In genomic region chr16:30762991-30763725, GRCh38 we compare ENCODE assay signal across 9 cellular contexts. TPM values are rescaled to one million over a fixed set of nuclear protein-coding genes. Genes with fewer than 3 reads are reported as not detected.
DNase-seq lines count a peak whose midpoint lies in the region; FAIRE-seq and TF ChIP-seq lines count a peak whose summit lies in the region.
"Had no signal": no experiment of that assay in that cellular context is flagged by ENCODE, and none has a peak within 500 bp of the region (broad histone marks: within the 10 kb centered on the region; RNA-seq: fewer than 3 reads in every experiment).

No MANE protein-coding gene starts in this region.

- FAIRE-seq in H54 (lab: Jason Lieb, UNC): no peak

- H3K9me3 Mint-ChIP-seq in CD4-positive, alpha-beta memory T cell: peaks cover 0 to 2% (median 0%) of the 10 kb centered on the region in 8 donors
- no peaks in the 10 kb centered on the region for H3K9me3 Mint-ChIP-seq in endothelial cell (ENCODE audit: unreplicated experiment)

- intact Hi-C loops in CD4-positive, alpha-beta memory T cell (cut with micrococcal nuclease): loop anchor here (1.0 kb wide), 6 partner anchors 15 to 311 kb away; partner anchors contain the start of genes FBRS, FBXL19, PHKG2 and ZNF646

- H3K27ac Mint-ChIP-seq in CD4-positive, alpha-beta memory T cell: peak overlapping the region; percentile 94 to 97 (median 96)
- peak overlapping the region; percentile 93 for H3K27ac Mint-ChIP-seq in endothelial cell (ENCODE audit: unreplicated experiment)

- H3K27me3 Mint-ChIP-seq in CD4-positive, alpha-beta memory T cell: no peaks in the 10 kb centered on the region
- peaks cover 19% of the 10 kb centered on the region for H3K27me3 Mint-ChIP-seq in endothelial cell (ENCODE audit: unreplicated experiment)

- TF ChIP-seq CTCF in OCI-LY3 (IDR thresholded peaks at IDR 0.05; ENCODE audit: low read depth, low read length) (no peak), endothelial cell (IDR thresholded peaks at IDR 0.05; ENCODE audit: unreplicated experiment) (no peak)

- H3K4me3 ChIP-seq in CD4-positive, alpha-beta memory T cell (ENCODE audit: low read length in 2 of 2): peak overlapping the region; percentile 73 to 97
- peak overlapping the region; percentile 81 for H3K4me3 ChIP-seq in OCI-LY3 (ENCODE audit: low read length)
- H3K4me3 ChIP-seq in neuron (ENCODE audit: low read length): peak overlapping the region; percentile 90

- peak overlapping the region; percentile 78 for H3K4me2 ChIP-seq in OCI-LY3 (ENCODE audit: low read length)

- peaks cover 30% of the 10 kb centered on the region for H3K4me1 ChIP-seq in CD4-positive, alpha-beta memory T cell (ENCODE audit: insufficient read depth, low read length)
- H3K4me1 ChIP-seq in OCI-LY3 (ENCODE audit: low read length): peaks cover 17% of the 10 kb centered on the region
- H3K4me1 ChIP-seq in neuron (ENCODE audit: insufficient read depth, low read length): peaks cover 24% of the 10 kb centered on the region

- H2AFZ ChIP-seq in OCI-LY3 (ENCODE audit: low read depth, low read length) (no peak overlapping the region), neuron (ENCODE audit: low read depth, low read length) (no peak overlapping the region)

- CTCF ChIA-PET in CD4-positive, alpha-beta memory T cell (lab: Charles Lee; ENCODE audit: partially characterized antibody): interaction anchor here (0.9 to 1.2 kb wide), 3 partner anchors 12 to 51 kb away, joined by 3 to 5 read pairs (median 3); no protein-coding TSS in a partner anchor

- H3K27me3 ChIP-seq in CD4-positive, alpha-beta memory T cell (ENCODE audit: insufficient read depth, low read length): no peaks in the 10 kb centered on the region
- H3K27me3 ChIP-seq in OCI-LY3 (ENCODE audit: low read depth, low read length) (no peaks in the 10 kb centered on the region), neuron (ENCODE audit: insufficient read depth, low read length) (no peaks in the 10 kb centered on the region)

- peak overlapping the region; percentile 71 for H3K27ac ChIP-seq in CD4-positive, alpha-beta memory T cell (ENCODE audit: low read depth, low read length)
- H3K27ac ChIP-seq in OCI-LY3 (ENCODE audit: low read length): no peak overlapping the region

- H3K4me3 Mint-ChIP-seq in CD4-positive, alpha-beta memory T cell: peak overlapping the region; percentile 94 to 98 (median 97)
- peak overlapping the region; percentile 95 for H3K4me3 Mint-ChIP-seq in endothelial cell (ENCODE audit: unreplicated experiment)

- no peaks in the 10 kb centered on the region for H3K9me3 ChIP-seq in CD4-positive, alpha-beta memory T cell (ENCODE audit: control insufficient read depth in 1 of 2, low read length in 2 of 2)
- no peaks in the 10 kb centered on the region for H3K9me3 ChIP-seq in OCI-LY3 (ENCODE audit: insufficient read depth, low read length)
- H3K9me3 ChIP-seq in neuron (ENCODE audit: low read length): no peaks in the 10 kb centered on the region

- H3K36me3 Mint-ChIP-seq in CD4-positive, alpha-beta memory T cell: peaks cover 26 to 64% of the 10 kb centered on the region in 2 donors
- H3K36me3 Mint-ChIP-seq in endothelial cell (ENCODE audit: low read depth, unreplicated experiment): peaks cover 49% of the 10 kb centered on the region

- no peak for TF ChIP-seq POLR2A in H54 (IDR thresholded peaks at IDR 0.05; ENCODE audit: low read depth, low read length)

- POLR2A ChIA-PET in CD4-positive, alpha-beta memory T cell (lab: Charles Lee; ENCODE audit: partially characterized antibody): interaction anchor here (0.5 to 3.8 kb wide), 4 partner anchors 11 to 311 kb away, joined by 3 to 19 read pairs (median 8); partner anchors contain the start of genes PHKG2, ZNF646 and ZNF668

- peaks cover 12 to 38% (median 27%) of the 10 kb centered on the region in 4 donors for H3K4me1 Mint-ChIP-seq in CD4-positive, alpha-beta memory T cell
- H3K4me1 Mint-ChIP-seq in endothelial cell (ENCODE audit: unreplicated experiment): peaks cover 21% of the 10 kb centered on the region

- H3K36me3 ChIP-seq in CD4-positive, alpha-beta memory T cell (ENCODE audit: insufficient read depth, low read length): peaks cover 52% of the 10 kb centered on the region
- peaks cover 50% of the 10 kb centered on the region for H3K36me3 ChIP-seq in OCI-LY3 (replicated peaks; ENCODE audit: low read depth, low read length)
- peaks cover 69% of the 10 kb centered on the region for H3K36me3 ChIP-seq in neuron (ENCODE audit: insufficient read depth, low read length)

- peaks cover 20% of the 10 kb centered on the region for H3K79me2 ChIP-seq in OCI-LY3 (ENCODE audit: low read length)

- DNase-seq in CD4-positive, alpha-beta memory T cell: no peak
- DNase-seq in endothelial cell (ENCODE audit: low spot score): no peak
- no peak for DNase-seq in kidney glomerular epithelial cell (lab: John Stamatoyannopoulos, UW)
- DNase-seq in NCI-H345 treated with DMSO at 0.1 percent for 48 hours (lab: John Stamatoyannopoulos, UW; ENCODE audit: unreplicated experiment): no peak
- DNase-seq in H54 (ENCODE audit: insufficient read length, low spot score): no peak
- DNase-seq in GM19240 (ENCODE audit: insufficient read length, low spot score): no peak
- DNase-seq: NCI-H524 had no signal

- H4K20me1 ChIP-seq in OCI-LY3 (ENCODE audit: insufficient read depth, low read length): no peaks in the 10 kb centered on the region

- H3K9ac ChIP-seq in OCI-LY3 (ENCODE audit: low read length): peak overlapping the region; percentile 73; the same call in 1 of the 2 replicates

RNA-seq across cellular contexts. Expression of gene RNF40, which starts 1.0 kb away (rescaled TPM):
- 100 to 1,000 TPM; 101 to 109 TPM for total RNA-seq in CD4-positive, alpha-beta memory T cell
- 10 to 100 TPM; 16.6 to 52.4 TPM for polyA plus RNA-seq in CD4-positive, alpha-beta memory T cell
- 108 TPM for total RNA-seq in endothelial cell (ENCODE audit: unreplicated experiment)

RNA-seq across cellular contexts. Expression of gene CFAP119, which starts 1.3 kb away (rescaled TPM):
- total RNA-seq in CD4-positive, alpha-beta memory T cell: 1 to 10 TPM; 2.6 to 3.4 TPM
- polyA plus RNA-seq in CD4-positive, alpha-beta memory T cell: under 1 TPM; 0.22 to 0.42 TPM
- total RNA-seq in endothelial cell (ENCODE audit: unreplicated experiment): 5.2 TPM

RNA-seq across cellular contexts. Expression of gene PHKG2, which starts 14.9 kb away (rescaled TPM):
- total RNA-seq in CD4-positive, alpha-beta memory T cell: 10 to 100 TPM; 54.1 to 54.9 TPM
- 10 to 100 TPM; 42.0 to 63.5 TPM for polyA plus RNA-seq in CD4-positive, alpha-beta memory T cell
- total RNA-seq in endothelial cell (ENCODE audit: unreplicated experiment): 27.5 TPM

RNA-seq across cellular contexts. Expression of gene ZNF629, which starts 23.8 kb away (rescaled TPM):
- 1 to 10 TPM; 4.7 to 5.4 TPM for total RNA-seq in CD4-positive, alpha-beta memory T cell
- polyA plus RNA-seq in CD4-positive, alpha-beta memory T cell: under 1 TPM; 0.07 to 0.94 TPM
- total RNA-seq in endothelial cell (ENCODE audit: unreplicated experiment): 29.7 TPM
